Comparison of ENCODE assay signal across 1 cellular context in the genomic region with DNA sequence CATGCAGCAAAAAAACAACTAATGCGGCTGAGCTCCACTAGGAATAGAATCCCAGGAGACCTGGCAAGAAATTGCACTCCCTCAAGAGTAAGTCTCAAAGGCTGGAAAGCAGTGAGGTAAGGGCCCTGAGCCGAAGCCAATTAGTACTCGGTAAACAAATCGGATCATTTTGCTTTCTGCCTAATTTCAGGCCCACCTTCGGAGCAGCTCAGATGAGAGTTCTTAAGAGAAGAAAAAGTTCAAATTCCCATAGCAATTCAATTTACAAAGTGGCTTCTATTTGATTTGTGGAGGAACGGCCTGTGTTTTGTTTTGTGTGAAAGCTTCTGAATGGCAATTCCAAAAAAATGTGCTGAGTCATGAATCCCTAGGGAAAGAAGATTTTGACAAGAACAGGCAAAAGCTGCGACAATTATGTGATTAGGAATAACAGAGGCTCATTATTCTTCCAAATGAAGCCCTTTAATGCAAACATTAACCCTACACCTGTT.
TF ChIP-seq lines count a peak whose summit lies in the region.

No MANE protein-coding gene starts in this region.

TF ChIP-seq in SK-N-SH, 30 proteins besides CTCF, POLR2A, EP300 and RAD21 (continued from another document):
- TF ChIP-seq, protein P1, sequence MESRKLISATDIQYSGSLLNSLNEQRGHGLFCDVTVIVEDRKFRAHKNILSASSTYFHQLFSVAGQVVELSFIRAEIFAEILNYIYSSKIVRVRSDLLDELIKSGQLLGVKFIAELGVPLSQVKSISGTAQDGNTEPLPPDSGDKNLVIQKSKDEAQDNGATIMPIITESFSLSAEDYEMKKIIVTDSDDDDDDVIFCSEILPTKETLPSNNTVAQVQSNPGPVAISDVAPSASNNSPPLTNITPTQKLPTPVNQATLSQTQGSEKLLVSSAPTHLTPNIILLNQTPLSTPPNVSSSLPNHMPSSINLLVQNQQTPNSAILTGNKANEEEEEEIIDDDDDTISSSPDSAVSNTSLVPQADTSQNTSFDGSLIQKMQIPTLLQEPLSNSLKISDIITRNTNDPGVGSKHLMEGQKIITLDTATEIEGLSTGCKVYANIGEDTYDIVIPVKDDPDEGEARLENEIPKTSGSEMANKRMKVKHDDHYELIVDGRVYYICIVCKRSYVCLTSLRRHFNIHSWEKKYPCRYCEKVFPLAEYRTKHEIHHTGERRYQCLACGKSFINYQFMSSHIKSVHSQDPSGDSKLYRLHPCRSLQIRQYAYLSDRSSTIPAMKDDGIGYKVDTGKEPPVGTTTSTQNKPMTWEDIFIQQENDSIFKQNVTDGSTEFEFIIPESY (IDR thresholded peaks at IDR 0.05; ENCODE audit: borderline replicate concordance, low read depth): no peak
- no peak for TF ChIP-seq GATA2 (CRISPR knock-in tag; IDR thresholded peaks at IDR 0.05)
- TF ChIP-seq, protein P2, sequence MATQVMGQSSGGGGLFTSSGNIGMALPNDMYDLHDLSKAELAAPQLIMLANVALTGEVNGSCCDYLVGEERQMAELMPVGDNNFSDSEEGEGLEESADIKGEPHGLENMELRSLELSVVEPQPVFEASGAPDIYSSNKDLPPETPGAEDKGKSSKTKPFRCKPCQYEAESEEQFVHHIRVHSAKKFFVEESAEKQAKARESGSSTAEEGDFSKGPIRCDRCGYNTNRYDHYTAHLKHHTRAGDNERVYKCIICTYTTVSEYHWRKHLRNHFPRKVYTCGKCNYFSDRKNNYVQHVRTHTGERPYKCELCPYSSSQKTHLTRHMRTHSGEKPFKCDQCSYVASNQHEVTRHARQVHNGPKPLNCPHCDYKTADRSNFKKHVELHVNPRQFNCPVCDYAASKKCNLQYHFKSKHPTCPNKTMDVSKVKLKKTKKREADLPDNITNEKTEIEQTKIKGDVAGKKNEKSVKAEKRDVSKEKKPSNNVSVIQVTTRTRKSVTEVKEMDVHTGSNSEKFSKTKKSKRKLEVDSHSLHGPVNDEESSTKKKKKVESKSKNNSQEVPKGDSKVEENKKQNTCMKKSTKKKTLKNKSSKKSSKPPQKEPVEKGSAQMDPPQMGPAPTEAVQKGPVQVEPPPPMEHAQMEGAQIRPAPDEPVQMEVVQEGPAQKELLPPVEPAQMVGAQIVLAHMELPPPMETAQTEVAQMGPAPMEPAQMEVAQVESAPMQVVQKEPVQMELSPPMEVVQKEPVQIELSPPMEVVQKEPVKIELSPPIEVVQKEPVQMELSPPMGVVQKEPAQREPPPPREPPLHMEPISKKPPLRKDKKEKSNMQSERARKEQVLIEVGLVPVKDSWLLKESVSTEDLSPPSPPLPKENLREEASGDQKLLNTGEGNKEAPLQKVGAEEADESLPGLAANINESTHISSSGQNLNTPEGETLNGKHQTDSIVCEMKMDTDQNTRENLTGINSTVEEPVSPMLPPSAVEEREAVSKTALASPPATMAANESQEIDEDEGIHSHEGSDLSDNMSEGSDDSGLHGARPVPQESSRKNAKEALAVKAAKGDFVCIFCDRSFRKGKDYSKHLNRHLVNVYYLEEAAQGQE (IDR thresholded peaks at IDR 0.05; ENCODE audit: low read depth, low read length): no peak
- TF ChIP-seq FOXJ3 (CRISPR knock-in tag; IDR thresholded peaks at IDR 0.05): no peak
- no peak for TF ChIP-seq RCOR1 (IDR thresholded peaks at IDR 0.05; ENCODE audit: low read length)
- no peak for TF ChIP-seq EZH2phosphoT487 (IDR thresholded peaks at IDR 0.05; ENCODE audit: borderline replicate concordance, low read depth)
TF ChIP-seq in SK-N-SH: peak in this region for 0.
